In genomic region chr11:112525270-112525669, GRCh38 we compare ENCODE assay signal across 13 cellular contexts.
A peak's percentile ranks its signal among the peaks of the same experiment; 100 is the strongest.
DNase-seq lines count a peak whose midpoint lies in the region; ATAC-seq and TF ChIP-seq lines count a peak whose summit lies in the region.
"Had no signal": no experiment of that assay in that cellular context is flagged by ENCODE, and none has a peak within 500 bp of the region (broad histone marks: within the 10 kb centered on the region; RNA-seq: fewer than 3 reads in every experiment).

No MANE protein-coding gene starts in this region.

- intact Hi-C loops in adrenal gland (cut with DNase I), result no loop called here
- intact Hi-C loops in heart left ventricle (cut with DNase I), result no loop called here
- intact Hi-C loops in sciatic nerve (cut with DNase I), result no loop called here
- intact Hi-C loops in Calu3 (cut with micrococcal nuclease; ENCODE audit: unreplicated experiment), result no loop called here
- intact Hi-C loops in OCI-LY7 (cut with micrococcal nuclease; ENCODE audit: unreplicated experiment), result no loop called here

- CTCF ChIA-PET in Calu3 (lab: Charles Lee), result no interaction called here
- CTCF ChIA-PET in OCI-LY7 (lab: Charles Lee; ENCODE audit: unreplicated experiment), result no interaction called here

- H3K79me2 ChIP-seq in OCI-LY7 (ENCODE audit: insufficient read depth, low read depth, low read length), result no peaks in the 10 kb centered on the region

- no peaks in the 10 kb centered on the region for H3K36me3 ChIP-seq in adrenal gland (replicated peaks in 1 of 2)
- H3K36me3 ChIP-seq in heart left ventricle, result no peaks in the 10 kb centered on the region
- no peaks in the 10 kb centered on the region for H3K36me3 ChIP-seq in OCI-LY7 (ENCODE audit: insufficient read depth, low read length)
- H3K36me3 ChIP-seq: esophagus muscularis mucosa, SJSA1 had no signal

- peak in 3 of 4 donors; percentile 37 to 46 (median 38) for ATAC-seq in heart left ventricle
- ATAC-seq in sciatic nerve, result peak; percentile 74

- no peak overlapping the region for H3K4me3 Mint-ChIP-seq in Calu3 (ENCODE audit: low read depth, unreplicated experiment)
- H3K4me3 Mint-ChIP-seq: activated CD8-positive, alpha-beta T cell treated with anti-CD3 and anti-CD28 coated beads for 36 hours had no signal

- no peak overlapping the region for H3K4me3 ChIP-seq in adrenal gland
- H3K4me3 ChIP-seq in heart left ventricle, result no peak overlapping the region
- H3K4me3 ChIP-seq in OCI-LY7 (ENCODE audit: low read depth, low read length, poor library complexity, severe bottlenecking), result no peak overlapping the region
- H3K4me3 ChIP-seq: esophagus muscularis mucosa, SJSA1 had no signal

- H2AFZ ChIP-seq in OCI-LY7 (ENCODE audit: low read length), result no peak overlapping the region

- no peaks in the 10 kb centered on the region for H4K20me1 ChIP-seq in OCI-LY7 (ENCODE audit: insufficient read depth, low read length)

- H3K27ac ChIP-seq in adrenal gland (peak overlapping the region in 2 of 5 donors; percentile 13 to 79), heart left ventricle (peak overlapping the region in 4 of 12 donors; percentile 26 to 72 (median 35)), OCI-LY7 (ENCODE audit: low read depth, low read length, poor library complexity, severe bottlenecking) (no peak overlapping the region)
- H3K27ac ChIP-seq: SJSA1 had no signal

- H3K4me1 ChIP-seq in adrenal gland (replicated peaks in 1 of 2), result peaks cover 0 to 21% of the 10 kb centered on the region in 2 donors
- peaks cover 0 to 49% (median 30%) of the 10 kb centered on the region in 12 donors for H3K4me1 ChIP-seq in heart left ventricle
- H3K4me1 ChIP-seq in OCI-LY7 (ENCODE audit: insufficient read depth, low read length, poor library complexity, severe bottlenecking), result no peaks in the 10 kb centered on the region
- H3K4me1 ChIP-seq: Caco-2 had no signal

- no peaks in the 10 kb centered on the region for H3K9me3 Mint-ChIP-seq in Calu3 (ENCODE audit: low read depth, unreplicated experiment)
- H3K9me3 Mint-ChIP-seq: activated CD8-positive, alpha-beta T cell treated with anti-CD3 and anti-CD28 coated beads for 36 hours had no signal

- H3K4me1 Mint-ChIP-seq in Calu3 (ENCODE audit: low read depth, unreplicated experiment), result no peaks in the 10 kb centered on the region

- POLR2A ChIA-PET in OCI-LY7 (lab: Charles Lee), result no interaction called here

- no peaks in the 10 kb centered on the region for H3K9me2 ChIP-seq in OCI-LY7 (ENCODE audit: insufficient read depth, low read length)

- WGBS in adrenal gland, 4 donors, result 59 to 66% (median 63%) methylated on average over 3 to 5 of the region's 5 CpGs
- 55 to 72% (median 64%) methylated on average over 3 to 5 of the region's 5 CpGs for WGBS in heart left ventricle, 4 donors

- H3K9me3 ChIP-seq in adrenal gland (replicated peaks in 1 of 3) (no peaks in the 10 kb centered on the region), heart left ventricle (no peaks in the 10 kb centered on the region), OCI-LY7 (ENCODE audit: low read length) (no peaks in the 10 kb centered on the region)
- H3K9me3 ChIP-seq: Caco-2, SJSA1 had no signal

- no peaks in the 10 kb centered on the region for H3K36me3 Mint-ChIP-seq in Calu3 (ENCODE audit: insufficient read depth, unreplicated experiment)

- TF ChIP-seq POLR2A in adrenal gland (IDR thresholded peaks at IDR 0.05) (no peak), heart left ventricle (IDR thresholded peaks at IDR 0.05) (no peak)

- no peak overlapping the region for H3K27ac Mint-ChIP-seq in Calu3 (ENCODE audit: unreplicated experiment)
- H3K27ac Mint-ChIP-seq: activated CD8-positive, alpha-beta T cell treated with anti-CD3 and anti-CD28 coated beads for 36 hours had no signal

- H3K27me3 ChIP-seq in adrenal gland (no peaks in the 10 kb centered on the region), heart left ventricle (no peaks in the 10 kb centered on the region)
- H3K27me3 ChIP-seq: esophagus muscularis mucosa, SJSA1 had no signal

- BruUV-seq in Calu3 (replicated peaks; lab: Mats Ljungman, UMichigan) (no TSS peak), OCI-LY7 (replicated peaks; lab: Mats Ljungman, UMichigan) (no TSS peak)

- no peak overlapping the region for H3K4me2 ChIP-seq in OCI-LY7 (ENCODE audit: low read length)

- TF ChIP-seq CTCF in adrenal gland (IDR thresholded peaks at IDR 0.05), result no peak
- TF ChIP-seq CTCF in heart left ventricle (IDR thresholded peaks at IDR 0.05), result no peak
- TF ChIP-seq CTCF in Calu3 (IDR thresholded peaks at IDR 0.05; ENCODE audit: unreplicated experiment), result no peak
- TF ChIP-seq CTCF in OCI-LY7 (conservative IDR thresholded peaks at IDR 0.05; ENCODE audit: low read length), result no peak

- H3K27me3 Mint-ChIP-seq in Calu3 (ENCODE audit: unreplicated experiment), result peaks cover 76% of the 10 kb centered on the region

- DNase-seq in EL (peak; percentile 51), adrenal gland (peak; percentile 19 to 80 (median 49)), heart left ventricle (peak in 1 of 5 donors; percentile 36), sciatic nerve (ENCODE audit: low spot score) (no peak), NCI-H187 (lab: John Stamatoyannopoulos, UW) (no peak), dermis blood vessel endothelial cell (no peak), Calu3 (no peak), OCI-LY7 (ENCODE audit: low spot score) (no peak)
- DNase-seq: Caco-2, KBM-7 had no signal

Comparison
In these comparisons a context has a peak if more than half of its experiments do, and no peak if none do; other contexts are left out.
1. DNase-seq: peak in EL (single experiment) and adrenal gland (7 of 7); none in sciatic nerve (single experiment), NCI-H187 (0 of 2), dermis blood vessel endothelial cell (single experiment), Calu3 (single experiment) and OCI-LY7 (single experiment).